Comparison of ENCODE assay signal across 18 cellular contexts in the genomic region with DNA sequence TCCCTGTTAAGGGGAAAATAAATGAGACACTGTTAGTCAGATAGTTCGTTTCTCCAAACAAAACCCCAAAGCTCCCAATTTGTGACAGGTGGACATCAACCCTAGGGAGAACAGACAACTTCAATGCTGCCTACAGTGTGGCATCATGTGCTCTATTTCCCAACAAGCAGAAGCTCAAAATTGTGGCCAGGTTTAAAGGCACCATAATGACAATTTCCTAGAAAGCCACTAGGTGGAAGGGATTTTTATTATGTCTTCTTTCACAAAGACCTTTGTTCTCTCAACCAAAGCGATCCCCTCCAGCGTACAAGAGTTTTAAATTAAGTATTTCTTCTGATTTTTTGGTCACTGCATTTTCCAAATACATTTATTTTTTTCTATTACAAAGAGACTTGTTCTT.
"Had no signal": no experiment of that assay in that cellular context is flagged by ENCODE, and none has a peak within 500 bp of the region (broad histone marks: within the 10 kb centered on the region; RNA-seq: fewer than 3 reads in every experiment).

No MANE protein-coding gene starts in this region.

- H3K27me3 Mint-ChIP-seq: activated B cell treated with CpG ODN at 0.5 μM for 24 hours; activated CD4-positive, alpha-beta T cell treated with anti-CD3 and anti-CD28 coated beads, Interleukin-2, amount 10 ng/mL, durations not matched to agents 24 days and 14 days had no signal

- H3K36me3 Mint-ChIP-seq: activated naive CD8-positive, alpha-beta T cell treated with anti-CD3 and anti-CD28 coated beads, Interleukin-2, amount 10 ng/mL, durations not matched to agents 7 days and 5 days; brain; natural killer cell treated with Interleukin-12 subunit alpha and Interleukin-12 subunit beta and Interleukin-15 and Interleukin-18, amount 100 ng/mL, for 72 hours had no signal

- H3K4me3 ChIP-seq: colonic mucosa, esophagus muscularis mucosa, skin epidermis, tibial artery, vagina had no signal

- H3K4me3 Mint-ChIP-seq: activated B cell treated with CpG ODN at 0.5 μM for 24 hours; activated CD4-positive, alpha-beta T cell treated with anti-CD3 and anti-CD28 coated beads, Interleukin-2, amount 10 ng/mL, durations not matched to agents 24 days and 14 days; activated naive CD8-positive, alpha-beta T cell treated with anti-CD3 and anti-CD28 coated beads, Interleukin-2, amount 10 ng/mL, durations not matched to agents 7 days and 5 days; brain; natural killer cell treated with Interleukin-12 subunit alpha and Interleukin-12 subunit beta and Interleukin-15 and Interleukin-18, amount 100 ng/mL, for 72 hours had no signal

- H3K27me3 ChIP-seq: colonic mucosa, esophagus muscularis mucosa, tibial artery, vagina had no signal

- H3K27ac ChIP-seq: colonic mucosa, esophagus muscularis mucosa, skin epidermis, tibial artery, vagina had no signal

- H3K4me1 ChIP-seq: colonic mucosa, esophagus muscularis mucosa, tibial artery, vagina had no signal

- H3K9me3 ChIP-seq: colonic mucosa, vagina had no signal

- ATAC-seq: natural killer cell treated with Interleukin-12 subunit alpha and Interleukin-12 subunit beta and Interleukin-15 and Interleukin-18, amount 100 ng/mL, for 72 hours; right cardiac atrium had no signal

- H3K36me3 ChIP-seq: colonic mucosa, esophagus muscularis mucosa, tibial artery, vagina had no signal

- H3K9me3 Mint-ChIP-seq: activated CD4-positive, alpha-beta T cell treated with anti-CD3 and anti-CD28 coated beads, Interleukin-2, amount 10 ng/mL, durations not matched to agents 24 days and 14 days had no signal

- H3K27ac Mint-ChIP-seq: activated B cell treated with CpG ODN at 0.5 μM for 24 hours; activated CD4-positive, alpha-beta T cell treated with anti-CD3 and anti-CD28 coated beads, Interleukin-2, amount 10 ng/mL, durations not matched to agents 24 days and 14 days; activated naive CD8-positive, alpha-beta T cell treated with anti-CD3 and anti-CD28 coated beads, Interleukin-2, amount 10 ng/mL, durations not matched to agents 7 days and 5 days; brain; natural killer cell treated with Interleukin-12 subunit alpha and Interleukin-12 subunit beta and Interleukin-15 and Interleukin-18, amount 100 ng/mL, for 72 hours; progenitor cell of endocrine pancreas had no signal

- H3K4me1 Mint-ChIP-seq: activated B cell treated with CpG ODN at 0.5 μM for 24 hours; activated CD4-positive, alpha-beta T cell treated with anti-CD3 and anti-CD28 coated beads, Interleukin-2, amount 10 ng/mL, durations not matched to agents 24 days and 14 days; activated naive CD8-positive, alpha-beta T cell treated with anti-CD3 and anti-CD28 coated beads, Interleukin-2, amount 10 ng/mL, durations not matched to agents 7 days and 5 days; brain had no signal

- DNase-seq: activated B cell treated with CpG ODN at 0.5 μM for 24 hours; activated CD4-positive, alpha-beta T cell treated with anti-CD3 and anti-CD28 coated beads, Interleukin-2, amount 10 ng/mL, durations not matched to agents 24 days and 14 days; activated CD8-positive, alpha-beta memory T cell treated with anti-CD3 and anti-CD28 coated beads, Interleukin-2, amount 50 U/mL, for 48 hours; activated naive CD8-positive, alpha-beta T cell treated with anti-CD3 and anti-CD28 coated beads, Interleukin-2, amount 10 ng/mL, durations not matched to agents 7 days and 5 days; central memory CD4-positive, alpha-beta T cell; colonic mucosa; hypothalamus; mesendoderm; right cardiac atrium; stimulated activated CD4-positive, alpha-beta T cell treated with anti-CD3 and anti-CD28 coated beads, Interleukin-4, amount 100 ng/mL, for 24 hours; stimulated activated naive CD4-positive, alpha-beta T cell; tibial artery had no signal
